In the genomic region with DNA sequence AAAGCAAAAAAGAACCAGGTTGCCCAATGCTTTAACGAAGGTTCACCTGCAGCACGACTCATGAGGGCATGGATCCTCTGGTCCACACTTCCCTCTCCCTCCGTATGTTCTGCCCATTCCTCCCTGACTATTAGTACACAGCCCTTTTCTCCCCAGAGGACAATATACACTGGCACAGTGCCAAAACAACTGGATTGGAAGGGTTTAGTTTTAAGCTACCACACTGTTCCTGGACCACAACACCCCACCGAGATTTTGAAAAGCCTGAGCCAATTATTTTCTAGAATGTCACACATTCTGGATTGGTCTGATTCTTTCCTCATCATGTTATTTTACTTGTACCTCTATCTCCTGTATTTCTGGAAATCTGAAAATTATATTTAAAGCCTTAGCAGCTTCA, we compare ENCODE assay signal across 12 cellular contexts.
"Had no signal": no experiment of that assay in that cellular context is flagged by ENCODE, and none has a peak within 500 bp of the region (broad histone marks: within the 10 kb centered on the region; RNA-seq: fewer than 3 reads in every experiment).

No MANE protein-coding gene starts in this region.

- H3K36me3 ChIP-seq: prostate gland, right atrium auricular region, sigmoid colon, stomach, tibial artery had no signal

- H3K27ac ChIP-seq: prostate gland, right atrium auricular region, sigmoid colon, stomach, tibial artery had no signal

- H3K4me3 ChIP-seq: lung, prostate gland, right atrium auricular region, sigmoid colon, stomach, tibial artery had no signal

- H3K27me3 ChIP-seq: right atrium auricular region, sigmoid colon, stomach, tibial artery had no signal

- H3K4me1 ChIP-seq: prostate gland had no signal

- H3K9me3 ChIP-seq: prostate gland, right atrium auricular region, sigmoid colon, stomach, tibial artery had no signal

- ATAC-seq: natural killer cell treated with Interleukin-12 subunit alpha and Interleukin-12 subunit beta and Interleukin-15 and Interleukin-18, amount 100 ng/mL, for 72 hours; stimulated activated effector memory CD8-positive, alpha-beta T cell treated with anti-CD3 and anti-CD28 coated beads, Interleukin-12 subunit alpha, Interleukin-12 subunit beta, amount 100 ng/mL, for 72 hours had no signal

- DNase-seq: cortex of kidney; sigmoid colon; stimulated activated CD4-positive, alpha-beta T cell treated with anti-CD3 and anti-CD28 coated beads, Interleukin-2, amount 100 ng/mL, for 24 hours; stimulated activated CD4-positive, alpha-beta T cell treated with anti-CD3 and anti-CD28 coated beads, Interleukin-4, amount 100 ng/mL, for 24 hours; stimulated activated naive CD4-positive, alpha-beta T cell treated with Interleukin-2 at 50 U/mL for 16 hours; stomach; tibial artery had no signal
